2 cellular contexts compared by ENCODE assay signal in genomic region chr10:29411666-29412335, GRCh38.
TF ChIP-seq lines count a peak whose summit lies in the region.

No MANE protein-coding gene starts in this region.

TF ChIP-seq in HepG2, 621 proteins besides CTCF, POLR2A, EP300 and RAD21:
- TF ChIP-seq RFX3 (CRISPR knock-in tag; IDR thresholded peaks at IDR 0.05), result 0 out of 2 replicates have a peak, but pooled peaks have one; percentile 17
- no peak for TF ChIP-seq ZFP37 (CRISPR knock-in tag; IDR thresholded peaks at IDR 0.05; ENCODE audit: borderline replicate concordance)
- no peak for TF ChIP-seq ZNF644 (CRISPR knock-in tag; IDR thresholded peaks at IDR 0.05; ENCODE audit: low read depth)
- no peak for TF ChIP-seq SNAI1 (CRISPR knock-in tag; IDR thresholded peaks at IDR 0.05; ENCODE audit: borderline replicate concordance)
- peak; percentile 15; the same call in 1 of the 2 replicates for TF ChIP-seq ZMYM3 (CRISPR knock-in tag; IDR thresholded peaks at IDR 0.05)
- TF ChIP-seq ZNF770 (CRISPR knock-in tag; IDR thresholded peaks at IDR 0.05), result peak; percentile 95
- no peak for TF ChIP-seq E2F5 (CRISPR knock-in tag; conservative IDR thresholded peaks at IDR 0.05)
- TF ChIP-seq JUNB (CRISPR knock-in tag; IDR thresholded peaks at IDR 0.05; ENCODE audit: borderline replicate concordance), result no peak
- TF ChIP-seq ZMYM2 (CRISPR knock-in tag; IDR thresholded peaks at IDR 0.05), result 0 out of 2 replicates have a peak, but pooled peaks have one; percentile 37
- TF ChIP-seq SAP130 (CRISPR knock-in tag; IDR thresholded peaks at IDR 0.05; ENCODE audit: low read depth), result 0 out of 2 replicates have a peak, but pooled peaks have one; percentile 7
- no peak for TF ChIP-seq RERE (CRISPR knock-in tag; IDR thresholded peaks at IDR 0.05; ENCODE audit: low read depth)

TF ChIP-seq in K562, 482 proteins besides CTCF, POLR2A, EP300 and RAD21:
- TF ChIP-seq FOS (IDR thresholded peaks at IDR 0.05; ENCODE audit: extremely low read depth, insufficient read length) (no peak), HIVEP1 (CRISPR knock-in tag; IDR thresholded peaks at IDR 0.05) (no peak), NCOA4 (IDR thresholded peaks at IDR 0.05; ENCODE audit: partially characterized antibody) (no peak), PURB (CRISPR knock-in tag; IDR thresholded peaks at IDR 0.05; ENCODE audit: low read depth) (no peak)
TF ChIP-seq in K562: peak in this region for 0.
